Comparison of ENCODE assay signal across 12 cellular contexts in the genomic region with DNA sequence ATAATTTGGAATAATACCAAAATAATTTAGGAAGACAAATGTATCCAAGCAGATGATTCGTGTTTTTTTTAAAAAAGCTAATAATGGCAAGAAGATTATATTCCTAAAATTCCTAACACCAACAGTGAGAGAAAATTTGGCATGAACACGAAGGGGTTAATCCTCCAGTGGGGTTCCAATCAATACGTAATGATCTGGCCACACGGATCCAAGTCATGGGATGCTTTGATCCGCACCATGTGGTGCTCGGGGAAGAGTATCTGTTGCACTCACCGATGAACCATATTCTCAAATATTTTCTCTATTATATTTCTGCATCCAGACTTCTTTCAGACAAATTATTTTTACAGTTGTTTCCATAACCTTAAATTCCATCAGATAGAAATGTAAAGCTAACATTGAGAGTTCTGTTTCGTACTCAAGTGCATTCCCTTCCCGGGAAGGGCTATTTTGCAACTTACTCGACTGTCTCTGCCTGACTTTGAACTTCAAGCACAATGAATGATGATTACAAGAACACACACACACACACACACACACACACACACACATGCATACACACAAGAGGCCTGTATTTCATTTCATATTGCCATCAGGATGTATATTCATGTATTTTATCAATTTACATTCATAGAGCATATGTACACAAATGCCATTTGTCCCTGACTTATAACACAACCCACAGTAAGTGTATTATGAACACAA.
A peak's percentile ranks its signal among the peaks of the same experiment; 100 is the strongest.
DNase-seq lines count a peak whose midpoint lies in the region; ATAC-seq lines count a peak whose summit lies in the region.
"Had no signal": no experiment of that assay in that cellular context is flagged by ENCODE, and none has a peak within 500 bp of the region (broad histone marks: within the 10 kb centered on the region; RNA-seq: fewer than 3 reads in every experiment).

No MANE protein-coding gene starts in this region.

- no peak overlapping the region for H3K4me3 Mint-ChIP-seq in activated T-cell treated with anti-CD3 and anti-CD28 coated beads, Interleukin-2, amount 50 U/mL, for 24 hours

- H3K27ac Mint-ChIP-seq in activated T-cell treated with anti-CD3 and anti-CD28 coated beads, Interleukin-2, amount 50 U/mL, for 24 hours, result peak overlapping the region; percentile 70

- no peak for DNase-seq in activated T-cell treated with anti-CD3 and anti-CD28 coated beads, Interleukin-2, amount 50 U/mL, for 24 hours
- no peak for DNase-seq in activated T-cell treated with anti-CD3 and anti-CD28 coated beads, Interleukin-2, amount 50 U/mL, for 1 hour
- peak; percentile 47 for DNase-seq in amniotic epithelial cell (ENCODE audit: low read depth)
- no peak for DNase-seq in left lobe of liver (ENCODE audit: low spot score)
- DNase-seq in substantia nigra (lab: John Stamatoyannopoulos, UW), result no peak
- DNase-seq in ecto neural progenitor cell (ENCODE audit: low spot score), result no peak
- no peak for DNase-seq in NOMO-1 treated with dmso at 0.1 percent for 144 hours (lab: John Stamatoyannopoulos, UW; ENCODE audit: unreplicated experiment)
- DNase-seq in NCI-H510A treated with DMSO at 0.1 percent for 48 hours (lab: John Stamatoyannopoulos, UW), result no peak
- DNase-seq: central memory CD4-positive, alpha-beta T cell; OCI-M1 had no signal

- peak; percentile 78 for ATAC-seq in left lobe of liver
- ATAC-seq: A549 had no signal

- peaks cover 77% of the 10 kb centered on the region for H3K4me1 Mint-ChIP-seq in activated T-cell treated with anti-CD3 and anti-CD28 coated beads, Interleukin-2, amount 50 U/mL, for 24 hours (ENCODE audit: low read depth)

- peaks cover 7% of the 10 kb centered on the region for H3K9me3 Mint-ChIP-seq in activated T-cell treated with anti-CD3 and anti-CD28 coated beads, Interleukin-2, amount 50 U/mL, for 24 hours

- H3K27ac ChIP-seq in substantia nigra (ENCODE audit: low read depth, low read length, poor library complexity, severe bottlenecking), result peak overlapping the region; percentile 63
- H3K27ac ChIP-seq: A549, right atrium auricular region had no signal

- H3K27me3 Mint-ChIP-seq in activated T-cell treated with anti-CD3 and anti-CD28 coated beads, Interleukin-2, amount 50 U/mL, for 24 hours, result no peaks in the 10 kb centered on the region

- peaks cover 92% of the 10 kb centered on the region for H3K36me3 Mint-ChIP-seq in activated T-cell treated with anti-CD3 and anti-CD28 coated beads, Interleukin-2, amount 50 U/mL, for 24 hours (ENCODE audit: low read depth)
